ENCODE assay signal across 37 cellular contexts in genomic region chr12:22310712-22311111, GRCh38.
"Had no signal": no experiment of that assay in that cellular context is flagged by ENCODE, and none has a peak within 500 bp of the region (broad histone marks: within the 10 kb centered on the region; RNA-seq: fewer than 3 reads in every experiment).

No MANE protein-coding gene starts in this region.

- FAIRE-seq: astrocyte, bronchial epithelial cell, TTC549 had no signal

- H3K27me3 ChIP-seq: adrenal gland, body of pancreas, cardiac muscle cell had no signal

- DNase-seq: activated B cell treated with CpG ODN at 0.5 μM for 24 hours; activated CD4-positive, alpha-beta memory T cell treated with anti-CD3 and anti-CD28 coated beads for 36 hours; activated CD4-positive, alpha-beta T cell treated with anti-CD3 and anti-CD28 coated beads for 4 hours; activated CD4-positive, alpha-beta T cell treated with anti-CD3 and anti-CD28 coated beads, Interleukin-2, amount 10 ng/mL, durations not matched to agents 7 days and 5 days; activated CD4-positive, CD25-positive, alpha-beta regulatory T cell treated with anti-CD3 and anti-CD28 coated beads, Interleukin-2, amount 50 U/mL, for 72 hours; activated CD8-positive, alpha-beta memory T cell treated with anti-CD3 and anti-CD28 coated beads, Interleukin-2, amount 50 U/mL, for 4 hours; activated CD8-positive, alpha-beta T cell treated with anti-CD3 and anti-CD28 coated beads for 36 hours; activated effector memory CD4-positive, alpha-beta T cell treated with anti-CD3 and anti-CD28 coated beads, Interleukin-2, amount 50 U/mL, for 16 hours; activated gamma-delta T cell treated with Interleukin-2 at 50 U/mL for 16 hours; activated naive CD4-positive, alpha-beta T cell; activated naive CD4-positive, alpha-beta T cell treated with anti-CD3 and anti-CD28 coated beads for 36 hours; activated naive CD4-positive, alpha-beta T cell treated with anti-CD3 and anti-CD28 coated beads, Interleukin-2, amount 50 U/mL, for 16 hours; activated naive CD8-positive, alpha-beta T cell treated with anti-CD3 and anti-CD28 coated beads for 36 hours; activated T-cell treated with anti-CD3 and anti-CD28 coated beads for 4 hours; activated T-cell treated with anti-CD3 and anti-CD28 coated beads, Interleukin-2, amount 50 U/mL, for 1 hour; activated T-cell treated with anti-CD3 and anti-CD28 coated beads, Interleukin-2, amount 50 U/mL, for 4 hours; activated T-cell treated with anti-CD3 and anti-CD28 coated beads, Interleukin-2, amount 50 U/mL, for 72 hours; adrenal gland; amniotic stem cell; aorta; body of pancreas; caudate nucleus; cerebellar nuclear complex; T-helper 1 cell; T-helper 2 cell; T-helper 9 cell had no signal

- H3K36me3 ChIP-seq: adrenal gland, cardiac muscle cell had no signal

- ATAC-seq: activated CD8-positive, alpha-beta T cell treated with anti-CD3 and anti-CD28 coated beads for 36 hours; activated naive CD4-positive, alpha-beta T cell treated with anti-CD3 and anti-CD28 coated beads, Interleukin-2, amount 50 U/mL, for 72 hours; activated T-cell treated with anti-CD3 and anti-CD28 coated beads, Interleukin-2, amount 50 U/mL, for 4 hours; activated T-cell treated with anti-CD3 and anti-CD28 coated beads, Interleukin-2, amount 50 U/mL, for 72 hours; activated T-helper 17 cell treated with anti-CD3 and anti-CD28 coated beads, Interleukin-2, amount 50 U/mL, for 72 hours; body of pancreas had no signal

- H3K4me1 ChIP-seq: adrenal gland, body of pancreas had no signal

- H3K9me3 Mint-ChIP-seq: activated B cell treated with CpG ODN at 0.5 μM for 24 hours; activated CD4-positive, alpha-beta memory T cell treated with anti-CD3 and anti-CD28 coated beads for 36 hours; activated CD4-positive, alpha-beta T cell treated with anti-CD3 and anti-CD28 coated beads, Interleukin-2, amount 10 ng/mL, durations not matched to agents 7 days and 5 days; activated CD8-positive, alpha-beta T cell treated with anti-CD3 and anti-CD28 coated beads for 36 hours; activated naive CD4-positive, alpha-beta T cell treated with anti-CD3 and anti-CD28 coated beads for 36 hours; activated naive CD4-positive, alpha-beta T cell treated with anti-CD3 and anti-CD28 coated beads, Interleukin-2, amount 50 U/mL, for 72 hours; activated naive CD8-positive, alpha-beta T cell treated with anti-CD3 and anti-CD28 coated beads for 36 hours; activated T-cell treated with anti-CD3 and anti-CD28 coated beads, Interleukin-2, amount 50 U/mL, for 4 hours; activated T-cell treated with anti-CD3 and anti-CD28 coated beads, Interleukin-2, amount 50 U/mL, for 72 hours; activated T-helper 1 cell treated with anti-CD3 and anti-CD28 coated beads, Interleukin-12 subunit alpha, Interleukin-12 subunit beta, Interleukin-2, Interleukin-4 antibody, amounts not matched to agents 30 ng/mL and 10 ng/mL and 1 ng/mL, durations not matched to agents 14 hours and 24 hours and 36 hours; activated T-helper 17 cell treated with anti-CD3 and anti-CD28 coated beads, Interleukin-2, amount 50 U/mL, for 72 hours; central memory CD8-positive, alpha-beta T cell; T-helper 1 cell treated with Interleukin-12 subunit alpha and Interleukin-12 subunit beta and Interleukin-4 antibody, amounts not matched to agents 30 μg/mL and 1 μg/mL, for 36 hours; T-helper 2 cell treated with Interferon-gamma antibody and Interleukin-4, amounts not matched to agents 5 μg/mL and 100 μg/mL, for 36 hours had no signal

- H3K4me3 Mint-ChIP-seq: activated B cell treated with CpG ODN at 0.5 μM for 24 hours; activated CD4-positive, alpha-beta memory T cell treated with anti-CD3 and anti-CD28 coated beads for 36 hours; activated CD4-positive, alpha-beta T cell treated with anti-CD3 and anti-CD28 coated beads, Interleukin-2, amount 10 ng/mL, durations not matched to agents 7 days and 5 days; activated CD8-positive, alpha-beta T cell treated with anti-CD3 and anti-CD28 coated beads for 36 hours; activated naive CD4-positive, alpha-beta T cell treated with anti-CD3 and anti-CD28 coated beads for 36 hours; activated naive CD8-positive, alpha-beta T cell treated with anti-CD3 and anti-CD28 coated beads for 36 hours; activated T-cell treated with anti-CD3 and anti-CD28 coated beads, Interleukin-2, amount 50 U/mL, for 4 hours; activated T-cell treated with anti-CD3 and anti-CD28 coated beads, Interleukin-2, amount 50 U/mL, for 72 hours; activated T-helper 1 cell treated with anti-CD3 and anti-CD28 coated beads, Interleukin-12 subunit alpha, Interleukin-12 subunit beta, Interleukin-2, Interleukin-4 antibody, amounts not matched to agents 30 ng/mL and 10 ng/mL and 1 ng/mL, durations not matched to agents 14 hours and 24 hours and 36 hours; activated T-helper 17 cell treated with anti-CD3 and anti-CD28 coated beads, Interleukin-2, amount 50 U/mL, for 72 hours; central memory CD8-positive, alpha-beta T cell; T-helper 1 cell treated with Interleukin-12 subunit alpha and Interleukin-12 subunit beta and Interleukin-4 antibody, amounts not matched to agents 30 μg/mL and 1 μg/mL, for 36 hours; T-helper 2 cell treated with Interferon-gamma antibody and Interleukin-4, amounts not matched to agents 5 μg/mL and 100 μg/mL, for 36 hours had no signal

- H3K27ac Mint-ChIP-seq: activated B cell treated with CpG ODN at 0.5 μM for 24 hours; activated CD4-positive, alpha-beta memory T cell treated with anti-CD3 and anti-CD28 coated beads for 36 hours; activated CD4-positive, alpha-beta T cell treated with anti-CD3 and anti-CD28 coated beads, Interleukin-2, amount 10 ng/mL, durations not matched to agents 7 days and 5 days; activated CD8-positive, alpha-beta T cell treated with anti-CD3 and anti-CD28 coated beads for 36 hours; activated naive CD4-positive, alpha-beta T cell treated with anti-CD3 and anti-CD28 coated beads for 36 hours; activated naive CD4-positive, alpha-beta T cell treated with anti-CD3 and anti-CD28 coated beads, Interleukin-2, amount 50 U/mL, for 72 hours; activated naive CD8-positive, alpha-beta T cell treated with anti-CD3 and anti-CD28 coated beads for 36 hours; activated T-cell treated with anti-CD3 and anti-CD28 coated beads, Interleukin-2, amount 50 U/mL, for 72 hours; activated T-helper 1 cell treated with anti-CD3 and anti-CD28 coated beads, Interleukin-12 subunit alpha, Interleukin-12 subunit beta, Interleukin-2, Interleukin-4 antibody, amounts not matched to agents 30 ng/mL and 10 ng/mL and 1 ng/mL, durations not matched to agents 14 hours and 24 hours and 36 hours; activated T-helper 17 cell treated with anti-CD3 and anti-CD28 coated beads, Interleukin-2, amount 50 U/mL, for 72 hours; T-helper 1 cell treated with Interleukin-12 subunit alpha and Interleukin-12 subunit beta and Interleukin-4 antibody, amounts not matched to agents 30 μg/mL and 1 μg/mL, for 36 hours; T-helper 2 cell treated with Interferon-gamma antibody and Interleukin-4, amounts not matched to agents 5 μg/mL and 100 μg/mL, for 36 hours had no signal

- H3K36me3 Mint-ChIP-seq: activated naive CD4-positive, alpha-beta T cell treated with anti-CD3 and anti-CD28 coated beads, Interleukin-2, amount 50 U/mL, for 72 hours; activated naive CD8-positive, alpha-beta T cell treated with anti-CD3 and anti-CD28 coated beads for 36 hours had no signal

- H3K4me3 ChIP-seq: adrenal gland, body of pancreas, cardiac muscle cell had no signal

- H3K27me3 Mint-ChIP-seq: activated CD4-positive, alpha-beta memory T cell treated with anti-CD3 and anti-CD28 coated beads for 36 hours; activated T-helper 17 cell treated with anti-CD3 and anti-CD28 coated beads, Interleukin-2, amount 50 U/mL, for 72 hours; central memory CD8-positive, alpha-beta T cell had no signal

- H3K27ac ChIP-seq: adrenal gland, body of pancreas, cardiac muscle cell, VCaP had no signal

- H3K4me1 Mint-ChIP-seq: activated B cell treated with CpG ODN at 0.5 μM for 24 hours; activated CD4-positive, alpha-beta T cell treated with anti-CD3 and anti-CD28 coated beads, Interleukin-2, amount 10 ng/mL, durations not matched to agents 7 days and 5 days; activated naive CD8-positive, alpha-beta T cell treated with anti-CD3 and anti-CD28 coated beads for 36 hours; activated T-helper 17 cell treated with anti-CD3 and anti-CD28 coated beads, Interleukin-2, amount 50 U/mL, for 72 hours had no signal

- H3K9me3 ChIP-seq: adrenal gland, body of pancreas had no signal
